In the genomic region with DNA sequence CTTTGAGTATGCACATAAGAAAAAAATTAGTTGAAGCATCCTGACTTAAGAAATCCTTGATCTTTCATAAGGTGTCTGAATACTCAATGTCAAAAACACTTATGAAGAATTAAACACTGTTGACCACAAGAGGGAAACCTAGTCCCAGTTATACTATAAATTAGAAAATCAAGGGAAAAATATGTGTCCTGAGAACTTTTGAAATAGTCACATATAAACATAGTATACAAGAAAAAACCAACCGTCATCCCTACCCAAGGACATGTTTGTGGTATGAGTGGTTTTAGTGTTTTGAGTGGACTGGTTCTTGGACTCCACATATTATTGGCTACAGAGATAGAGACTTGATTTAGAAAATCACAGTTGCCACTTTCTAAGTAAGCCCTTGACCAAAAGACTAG, we compare ENCODE assay signal across 8 cellular contexts. TPM values are rescaled to one million over a fixed set of nuclear protein-coding genes. Genes with fewer than 3 reads are reported as not detected.
A peak's percentile ranks its signal among the peaks of the same experiment; 100 is the strongest.
DNase-seq lines count a peak whose midpoint lies in the region; ATAC-seq and TF ChIP-seq lines count a peak whose summit lies in the region.

No MANE protein-coding gene starts in this region.

- CTCF ChIA-PET in mammary epithelial cell (lab: Charles Lee; ENCODE audit: low non-redundant PET) = interaction anchor here (0.7 kb wide), 2 partner anchors 7 to 190 kb away, joined by 5 to 6 read pairs; no protein-coding TSS in a partner anchor

- no peak overlapping the region for H3K9ac ChIP-seq in DND-41 (ENCODE audit: low read depth, low read length)
- no peak overlapping the region for H3K9ac ChIP-seq in mammary epithelial cell (ENCODE audit: insufficient read depth, low read length)

- H3K4me3 ChIP-seq in DND-41 (ENCODE audit: low read depth in 1 of 2, low read length in 2 of 2) (no peak overlapping the region), mammary epithelial cell (replicated peaks in 1 of 3; ENCODE audit: insufficient read depth in 1 of 3, low read depth in 2 of 3, low read length in 3 of 3) (no peak overlapping the region)

- H3K27me3 ChIP-seq in DND-41 (ENCODE audit: insufficient read depth, low read length, poor library complexity) (peaks cover 22% of the 10 kb centered on the region), mammary epithelial cell (ENCODE audit: insufficient read depth, low read length) (peaks cover 2% of the 10 kb centered on the region)

- no peaks in the 10 kb centered on the region for H3K4me1 ChIP-seq in DND-41 (ENCODE audit: insufficient read depth, low read length)
- H3K4me1 ChIP-seq in mammary epithelial cell (ENCODE audit: insufficient read depth, low read length) = no peaks in the 10 kb centered on the region

- H3K9me3 ChIP-seq in DND-41 (ENCODE audit: insufficient read depth, low read length, severe bottlenecking) = no peaks in the 10 kb centered on the region
- H3K9me3 ChIP-seq in mammary epithelial cell (replicated peaks; ENCODE audit: insufficient read depth, low read length) = no peaks in the 10 kb centered on the region

- H3K27ac ChIP-seq in DND-41 (ENCODE audit: low read length) = no peak overlapping the region
- no peak overlapping the region for H3K27ac ChIP-seq in mammary epithelial cell (ENCODE audit: insufficient read depth, low read depth, low read length)

- no peak for ATAC-seq in DND-41 (ENCODE audit: insufficient read depth, low read depth)

- no TSS peak for BruUV-seq in mammary epithelial cell (replicated peaks; lab: Mats Ljungman, UMichigan)

- H2AFZ ChIP-seq in DND-41 (ENCODE audit: low read depth, low read length) (no peak overlapping the region), mammary epithelial cell (ENCODE audit: low read depth, low read length) (no peak overlapping the region)

- no peaks in the 10 kb centered on the region for H3K36me3 ChIP-seq in DND-41 (ENCODE audit: insufficient read depth, low read length)
- no peaks in the 10 kb centered on the region for H3K36me3 ChIP-seq in mammary epithelial cell (ENCODE audit: insufficient read depth, low read length)

- H4K20me1 ChIP-seq in DND-41 (ENCODE audit: insufficient read depth, low read length) = no peaks in the 10 kb centered on the region
- H4K20me1 ChIP-seq in mammary epithelial cell (ENCODE audit: insufficient read depth, low read length) = no peaks in the 10 kb centered on the region

- dilution Hi-C loops in mammary epithelial cell (cut with HindIII; ENCODE audit: low sequenced_read_pairs) = loop anchor here (25.0 kb wide), 1 partner anchor 330 kb away; a partner anchor contains a TSS

- in situ Hi-C loops in mammary epithelial cell (cut with MboI; ENCODE audit: low sequenced_read_pairs in 2 of 2) = no loop called here

- no peaks in the 10 kb centered on the region for H3K79me2 ChIP-seq in DND-41 (ENCODE audit: insufficient read depth, low read length)
- H3K79me2 ChIP-seq in mammary epithelial cell (ENCODE audit: insufficient read depth, low read length) = no peaks in the 10 kb centered on the region

- WGBS in mammary epithelial cell (ENCODE audit: low coverage, missing lambda C conversion rate) = 0% methylated on average over 1 of the region's 1 CpG

- TF ChIP-seq CTCF in DND-41 (IDR thresholded peaks at IDR 0.05; ENCODE audit: borderline replicate concordance, extremely low read depth, low read length, poor library complexity, severe bottlenecking) = peak; percentile 55
- TF ChIP-seq CTCF in mammary epithelial cell (conservative IDR thresholded peaks at IDR 0.05 in 1 of 2, IDR thresholded peaks at IDR 0.05 in 1 of 2; ENCODE audit: extremely low read depth in 1 of 2, insufficient read depth in 1 of 2, low read depth in 1 of 2, low read length in 2 of 2) = peak; percentile 19 to 45

- intact Hi-C loops in mammary epithelial cell (cut with micrococcal nuclease) = loop anchor here (1.0 kb wide), 3 partner anchors 260 to 354 kb away; no protein-coding TSS in a partner anchor

- no peak overlapping the region for H3K4me2 ChIP-seq in DND-41 (ENCODE audit: insufficient read depth, low read length)
- no peak overlapping the region for H3K4me2 ChIP-seq in mammary epithelial cell (ENCODE audit: insufficient read depth, low read depth, low read length)

- no peak for DNase-seq in DND-41
- DNase-seq in LoVo (ENCODE audit: low spot score) = peak; percentile 36
- DNase-seq in mammary epithelial cell = no peak
- DNase-seq in myocyte (ENCODE audit: low read depth) = peak; percentile 25
- DNase-seq in activated CD4-positive, alpha-beta T cell treated with anti-CD3 and anti-CD28 coated beads for 4 hours = no peak
- DNase-seq in ecto neural progenitor cell (ENCODE audit: low spot score) = no peak
- no peak for DNase-seq in midbrain (lab: John Stamatoyannopoulos, UW)
- no peak for DNase-seq in NCI-H1048 (lab: John Stamatoyannopoulos, UW)

RNA-seq across cellular contexts. Expression of a gene that starts 7.6 kb away (rescaled TPM):
- total RNA-seq in mammary epithelial cell = under 1 TPM in 1 of 2 donors, not detected in 1; 0.67 TPM
- 0.03 TPM for polyA plus RNA-seq in mammary epithelial cell
- not detected for polyA minus RNA-seq in mammary epithelial cell
- total RNA-seq in myocyte = 0.45 and 0.47 TPM in 2 replicates
- polyA plus RNA-seq in myocyte (2012) = not detected

RNA-seq across cellular contexts. Expression of a gene that starts 25.1 kb away (rescaled TPM):
- total RNA-seq in mammary epithelial cell (not detected), myocyte (not detected in 2 replicates)
- polyA plus RNA-seq in mammary epithelial cell = not detected
- not detected for polyA minus RNA-seq in mammary epithelial cell
- not detected for polyA plus RNA-seq in myocyte (2012)

Comparison
In these comparisons a context has a peak if more than half of its experiments do, and no peak if none do; other contexts are left out.
1. DNase-seq: peak in LoVo (single experiment) and myocyte (single experiment); none in DND-41 (single experiment), mammary epithelial cell (single experiment), activated CD4-positive, alpha-beta T cell treated with anti-CD3 and anti-CD28 coated beads for 4 hours (0 of 2), ecto neural progenitor cell (single experiment), midbrain (single experiment) and NCI-H1048 (single experiment).